10 cellular contexts compared by ENCODE assay signal in the genomic region with DNA sequence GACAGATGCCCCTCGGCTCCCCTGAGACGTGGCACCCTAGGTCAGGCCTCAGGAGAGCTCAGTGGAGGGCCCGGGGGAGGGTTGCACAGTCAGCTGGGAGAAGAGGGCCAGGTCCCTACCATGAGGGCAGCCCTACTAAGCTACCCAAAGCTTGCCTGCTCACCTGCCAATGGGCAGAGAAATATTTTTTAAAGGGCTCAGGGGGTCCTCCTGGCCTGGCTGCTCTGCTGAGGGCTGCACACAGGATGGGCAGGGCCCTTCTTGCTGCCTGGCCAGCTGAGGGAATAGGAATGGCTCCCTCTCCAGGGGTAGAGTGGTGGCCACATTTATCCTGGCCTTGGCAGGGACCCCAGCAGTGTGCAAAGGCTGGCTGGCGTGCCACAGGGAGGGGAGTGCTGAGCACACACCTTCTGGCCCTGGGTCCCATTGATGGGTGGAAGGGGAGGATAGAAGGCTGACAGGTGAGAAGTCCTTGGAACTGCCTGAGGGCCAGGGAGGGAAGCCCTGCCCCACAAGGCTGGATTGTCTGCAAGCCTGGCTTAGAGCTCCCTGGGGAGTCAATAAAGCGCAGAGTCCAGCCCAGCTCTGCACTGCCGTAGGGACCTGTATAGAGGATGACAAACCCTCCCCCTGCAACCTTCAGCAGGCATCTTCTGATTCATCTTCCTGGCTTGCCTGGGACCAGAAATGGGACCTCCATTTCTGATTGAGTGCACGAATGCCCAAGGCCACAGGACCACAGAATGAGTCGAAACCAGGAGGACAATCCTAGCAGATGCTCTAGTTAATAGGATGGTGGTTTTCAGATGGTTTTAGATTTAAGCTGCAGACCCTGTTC.
DNase-seq lines count a peak whose midpoint lies in the region; ATAC-seq and TF ChIP-seq lines count a peak whose summit lies in the region.
"Had no signal": no experiment of that assay in that cellular context is flagged by ENCODE, and none has a peak within 500 bp of the region (broad histone marks: within the 10 kb centered on the region; RNA-seq: fewer than 3 reads in every experiment).

No MANE protein-coding gene starts in this region.

- no peaks in the 10 kb centered on the region for H3K36me3 Mint-ChIP-seq in activated naive CD4-positive, alpha-beta T cell treated with anti-CD3 and anti-CD28 coated beads, Interleukin-2, amount 50 U/mL, for 24 hours
- H3K36me3 Mint-ChIP-seq in Calu3 (ENCODE audit: insufficient read depth, unreplicated experiment), result no peaks in the 10 kb centered on the region

- no peak overlapping the region for H3K4me3 ChIP-seq in effector memory CD4-positive, alpha-beta T cell (ENCODE audit: insufficient read depth, low read depth, low read length, poor library complexity, severe bottlenecking)
- H3K4me3 ChIP-seq in esophagus squamous epithelium, result no peak overlapping the region
- H3K4me3 ChIP-seq: upper lobe of right lung had no signal

- whole genome bisulfite sequencing in esophagus squamous epithelium, 2 donors, result 56 to 71% methylated on average over 5 of the region's 8 CpGs

- no peaks in the 10 kb centered on the region for H3K9me3 ChIP-seq in effector memory CD4-positive, alpha-beta T cell (ENCODE audit: control insufficient read depth, low read length)
- no peaks in the 10 kb centered on the region for H3K9me3 ChIP-seq in esophagus squamous epithelium
- H3K9me3 ChIP-seq: upper lobe of right lung had no signal

- CTCF ChIA-PET in Calu3 (lab: Charles Lee), result interaction anchor here (0.5 to 2.1 kb wide), 9 partner anchors 9 to 133 kb away, joined by 3 to 33 read pairs (median 5); no protein-coding TSS in a partner anchor

- peak overlapping the region; percentile 45 for H3K27ac ChIP-seq in effector memory CD4-positive, alpha-beta T cell (ENCODE audit: insufficient read depth, low read length, poor library complexity, severe bottlenecking)
- H3K27ac ChIP-seq in caudate nucleus (ENCODE audit: low read depth, low read length) (no peak overlapping the region), esophagus squamous epithelium (no peak overlapping the region)
- H3K27ac ChIP-seq: upper lobe of right lung had no signal

- no peaks in the 10 kb centered on the region for H3K27me3 Mint-ChIP-seq in activated naive CD4-positive, alpha-beta T cell treated with anti-CD3 and anti-CD28 coated beads, Interleukin-2, amount 50 U/mL, for 24 hours
- no peaks in the 10 kb centered on the region for H3K27me3 Mint-ChIP-seq in stimulated activated naive CD8-positive, alpha-beta T cell treated with anti-CD3 and anti-CD28 coated beads, Interleukin-15, amount 100 ng/mL, for 72 hours
- H3K27me3 Mint-ChIP-seq in Calu3 (ENCODE audit: unreplicated experiment), result peaks cover 94% of the 10 kb centered on the region

- ATAC-seq in stimulated activated naive CD8-positive, alpha-beta T cell treated with anti-CD3 and anti-CD28 coated beads, Interleukin-15, amount 100 ng/mL, for 72 hours, result peak; percentile 54
- ATAC-seq: upper lobe of right lung had no signal

- no peak for TF ChIP-seq POLR2A in esophagus squamous epithelium (IDR thresholded peaks at IDR 0.05)

- H3K4me1 ChIP-seq in effector memory CD4-positive, alpha-beta T cell (ENCODE audit: control insufficient read depth, insufficient read depth, low read length, poor library complexity, severe bottlenecking), result peaks cover 57% of the 10 kb centered on the region
- peaks cover 3 to 49% (median 5%) of the 10 kb centered on the region in 3 donors for H3K4me1 ChIP-seq in esophagus squamous epithelium

- H3K9me3 Mint-ChIP-seq in activated naive CD4-positive, alpha-beta T cell treated with anti-CD3 and anti-CD28 coated beads, Interleukin-2, amount 50 U/mL, for 24 hours, result no peaks in the 10 kb centered on the region
- no peaks in the 10 kb centered on the region for H3K9me3 Mint-ChIP-seq in stimulated activated naive CD8-positive, alpha-beta T cell treated with anti-CD3 and anti-CD28 coated beads, Interleukin-15, amount 100 ng/mL, for 72 hours
- H3K9me3 Mint-ChIP-seq in Calu3 (ENCODE audit: low read depth, unreplicated experiment), result no peaks in the 10 kb centered on the region

- peak overlapping the region; percentile 30 for H3K4me3 Mint-ChIP-seq in activated naive CD4-positive, alpha-beta T cell treated with anti-CD3 and anti-CD28 coated beads, Interleukin-2, amount 50 U/mL, for 24 hours
- H3K4me3 Mint-ChIP-seq in stimulated activated naive CD8-positive, alpha-beta T cell treated with anti-CD3 and anti-CD28 coated beads, Interleukin-15, amount 100 ng/mL, for 72 hours, result peak overlapping the region; percentile 27 to 28
- H3K4me3 Mint-ChIP-seq in Calu3 (ENCODE audit: low read depth, unreplicated experiment), result no peak overlapping the region

- DNase-seq in activated naive CD4-positive, alpha-beta T cell (lab: John Stamatoyannopoulos, UW), result no peak
- DNase-seq in NCI-H345 treated with DMSO at 0.1 percent for 48 hours (lab: John Stamatoyannopoulos, UW; ENCODE audit: unreplicated experiment) (peak; percentile 86), caudate nucleus (lab: John Stamatoyannopoulos, UW) (no peak), Calu3 (no peak), esophagus squamous epithelium (lab: John Stamatoyannopoulos, UW) (no peak)
- no peak for DNase-seq in effector memory CD4-positive, alpha-beta T cell
- DNase-seq in stimulated activated naive CD8-positive, alpha-beta T cell treated with anti-CD3 and anti-CD28 coated beads, Interleukin-15, amount 100 ng/mL, for 72 hours, result no peak
- DNase-seq: T1000, upper lobe of right lung had no signal

- peaks cover 71% of the 10 kb centered on the region for H3K4me1 Mint-ChIP-seq in activated naive CD4-positive, alpha-beta T cell treated with anti-CD3 and anti-CD28 coated beads, Interleukin-2, amount 50 U/mL, for 24 hours
- H3K4me1 Mint-ChIP-seq in stimulated activated naive CD8-positive, alpha-beta T cell treated with anti-CD3 and anti-CD28 coated beads, Interleukin-15, amount 100 ng/mL, for 72 hours, result peaks cover 75% of the 10 kb centered on the region
- H3K4me1 Mint-ChIP-seq in Calu3 (ENCODE audit: low read depth, unreplicated experiment), result no peaks in the 10 kb centered on the region

- intact Hi-C loops in Calu3 (cut with micrococcal nuclease; ENCODE audit: unreplicated experiment) (no loop called here), esophagus squamous epithelium (cut with DNase I) (loop anchor here (5.0 kb wide), 1 partner anchor 129 kb away; no protein-coding TSS in a partner anchor)

- TF ChIP-seq CTCF in Calu3 (IDR thresholded peaks at IDR 0.05; ENCODE audit: unreplicated experiment) (no peak), esophagus squamous epithelium (IDR thresholded peaks at IDR 0.05) (no peak)

- no TSS peak for BruUV-seq in Calu3 (replicated peaks; lab: Mats Ljungman, UMichigan)

- peak overlapping the region; percentile 35 for H3K27ac Mint-ChIP-seq in activated naive CD4-positive, alpha-beta T cell treated with anti-CD3 and anti-CD28 coated beads, Interleukin-2, amount 50 U/mL, for 24 hours
- H3K27ac Mint-ChIP-seq in stimulated activated naive CD8-positive, alpha-beta T cell treated with anti-CD3 and anti-CD28 coated beads, Interleukin-15, amount 100 ng/mL, for 72 hours, result peak overlapping the region in 1 of 2 donors; percentile 42
- H3K27ac Mint-ChIP-seq in Calu3 (ENCODE audit: unreplicated experiment), result no peak overlapping the region

- H3K27me3 ChIP-seq in effector memory CD4-positive, alpha-beta T cell (replicated peaks; ENCODE audit: control insufficient read depth, insufficient read depth, low read length, poor library complexity, severe bottlenecking), result no peaks in the 10 kb centered on the region
- H3K27me3 ChIP-seq in esophagus squamous epithelium, result peaks cover 0 to 30% (median 0%) of the 10 kb centered on the region in 4 donors
- H3K27me3 ChIP-seq: upper lobe of right lung had no signal

- peaks cover 36% of the 10 kb centered on the region for H3K36me3 ChIP-seq in effector memory CD4-positive, alpha-beta T cell (ENCODE audit: control insufficient read depth, insufficient read depth, low read length)
- no peaks in the 10 kb centered on the region for H3K36me3 ChIP-seq in esophagus squamous epithelium
- H3K36me3 ChIP-seq: upper lobe of right lung had no signal
